8 cellular contexts compared by ENCODE assay signal in the genomic region with DNA sequence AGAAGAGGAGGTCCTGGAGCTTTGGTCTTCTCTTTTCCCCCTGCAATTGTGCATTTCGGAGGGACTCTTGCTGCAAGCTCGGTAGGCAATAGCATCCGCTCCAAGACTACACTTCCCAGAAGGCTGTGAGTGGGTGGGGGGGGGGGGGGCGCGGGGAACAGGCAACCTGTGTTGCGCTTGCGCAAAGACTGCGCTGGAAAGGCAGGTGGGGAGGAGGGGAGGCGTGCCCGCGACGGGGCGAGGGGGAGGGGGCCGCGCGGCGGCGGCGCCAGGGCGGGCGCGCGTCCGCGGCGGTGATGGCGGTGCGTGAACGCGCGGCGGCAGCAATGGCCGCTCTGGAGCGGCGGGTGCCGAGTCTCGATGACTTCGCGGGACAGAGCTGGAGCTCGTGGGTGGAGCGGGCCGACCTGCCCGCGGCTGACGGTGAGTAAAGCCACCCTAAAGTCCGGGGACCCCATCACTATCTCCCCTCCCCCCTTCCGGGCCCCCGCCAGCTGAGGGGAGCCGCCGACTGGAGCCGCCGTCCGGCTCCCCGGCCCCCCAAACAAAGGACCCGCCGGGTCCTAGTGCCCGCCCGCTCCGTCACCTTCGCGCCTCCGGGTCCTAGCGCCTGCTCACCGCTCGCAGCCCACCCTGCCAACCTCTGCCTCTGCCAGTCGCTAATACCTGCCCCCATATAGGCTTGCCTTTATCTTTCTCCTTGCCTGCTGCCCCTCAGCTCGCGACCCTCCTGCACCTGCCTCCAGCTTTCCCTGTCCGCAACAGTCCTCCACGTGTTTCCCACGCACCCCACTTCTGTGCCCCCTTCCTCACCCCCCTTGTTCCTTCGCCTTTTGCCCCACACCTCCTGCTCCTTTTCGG. TPM values are rescaled to one million over a fixed set of nuclear protein-coding genes. Genes with fewer than 3 reads are reported as not detected.
DNase-seq lines count a peak whose midpoint lies in the region; ATAC-seq and TF ChIP-seq lines count a peak whose summit lies in the region.

A gene with protein sequence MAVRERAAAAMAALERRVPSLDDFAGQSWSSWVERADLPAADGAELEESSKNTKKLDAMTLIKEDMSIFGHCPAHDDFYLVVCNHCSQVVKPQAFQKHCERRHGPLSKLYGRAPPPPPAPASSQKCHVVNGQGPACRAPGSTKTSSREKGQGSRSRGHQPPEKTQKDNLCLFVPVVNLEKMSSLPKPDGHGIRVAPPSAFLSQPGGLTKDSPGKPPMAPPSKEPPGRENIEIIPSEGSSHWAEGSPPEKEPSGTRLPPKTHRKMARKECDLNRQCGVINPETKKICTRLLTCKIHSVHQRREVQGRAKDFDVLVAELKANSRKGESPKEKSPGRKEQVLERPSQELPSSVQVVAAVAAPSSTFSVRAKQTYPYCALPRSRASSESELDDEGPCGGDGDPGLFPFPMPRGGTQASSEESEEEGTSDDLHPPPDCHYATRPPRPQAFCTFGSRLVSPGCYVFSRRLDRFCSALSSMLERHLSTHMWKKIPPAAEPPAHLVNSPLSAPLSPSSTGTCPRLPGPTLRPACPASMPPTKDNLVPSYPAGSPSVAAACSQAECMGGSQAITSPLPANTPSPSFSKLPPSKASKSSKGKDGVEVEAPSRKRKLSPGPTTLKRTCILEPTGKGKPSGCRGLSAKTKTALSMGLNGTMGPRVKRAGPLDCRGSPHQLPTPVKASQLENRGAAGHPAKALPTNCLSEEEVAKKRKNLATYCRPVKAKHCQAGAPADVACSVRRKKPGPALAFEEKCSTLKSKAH (plus strand): TSS at position 248 of the 861 bp plus-strand sequence. CDS start 49 bp downstream, at position 297.

- H3K27me3 Mint-ChIP-seq in Caco-2 (ENCODE audit: insufficient read depth, unreplicated experiment) (peaks cover 7% of the 10 kb centered on the region), mesothelial cell of epicardium (ENCODE audit: low read depth) (peaks cover 34% of the 10 kb centered on the region)

- H3K9me3 ChIP-seq in Caco-2 = no peaks in the 10 kb centered on the region
- H3K9me3 ChIP-seq in HUES48 (ENCODE audit: control insufficient read depth, insufficient read depth, low read length) = no peaks in the 10 kb centered on the region
- no peaks in the 10 kb centered on the region for H3K9me3 ChIP-seq in endocrine pancreas (ENCODE audit: control insufficient read depth, low read length)

- peak within 1 kb of the TSS; percentile 88 for H3K27ac Mint-ChIP-seq in Caco-2 (ENCODE audit: unreplicated experiment)
- H3K27ac Mint-ChIP-seq in mesothelial cell of epicardium = peak within 1 kb of the TSS; percentile 91

- no peaks in the 10 kb centered on the region for H3K9me3 Mint-ChIP-seq in Caco-2 (ENCODE audit: unreplicated experiment)
- H3K9me3 Mint-ChIP-seq in mesothelial cell of epicardium = no peaks in the 10 kb centered on the region

- H3K4me3 Mint-ChIP-seq in Caco-2 (ENCODE audit: unreplicated experiment) (peak within 1 kb of the TSS; percentile 94), mesothelial cell of epicardium (peak within 1 kb of the TSS; percentile 87)

- no peaks in the 10 kb centered on the region for H3K4me1 Mint-ChIP-seq in Caco-2 (ENCODE audit: low read depth, unreplicated experiment)
- H3K4me1 Mint-ChIP-seq in mesothelial cell of epicardium = peaks cover 21% of the 10 kb centered on the region

- peak within 1 kb of the TSS; percentile 96 for H3K27ac ChIP-seq in HUES48 (ENCODE audit: low read depth, low read length)

- DNase-seq in Caco-2 (peak; percentile 89), NOMO-1 treated with dmso at 0.1 percent for 144 hours (lab: John Stamatoyannopoulos, UW; ENCODE audit: unreplicated experiment) (peak; percentile 77), mesothelial cell of epicardium (ENCODE audit: low spot score in 2 of 2, unreplicated experiment in 2 of 2) (peak; percentile 90 to 93)
- peak; percentile 84 for DNase-seq in activated CD8-positive, alpha-beta memory T cell treated with anti-CD3 and anti-CD28 coated beads, Interleukin-2, amount 50 U/mL, for 1 hour (ENCODE audit: extremely low read depth)
- DNase-seq in stimulated activated CD8-positive, alpha-beta memory T cell treated with anti-CD3 and anti-CD28 coated beads, Interleukin-15, amount 100 ng/mL, for 4 hours (ENCODE audit: low read depth in 2 of 2) = peak; percentile 83 to 89

- intact Hi-C loops in Caco-2 (cut with micrococcal nuclease; ENCODE audit: unreplicated experiment) = loop anchor here (5.0 kb wide), 1 partner anchor 57 kb away; the partner anchor contains the start of gene PSMA5

- H3K9ac ChIP-seq in HUES48 (ENCODE audit: low read depth, low read length) (peak within 1 kb of the TSS; percentile 95), endocrine pancreas (ENCODE audit: control insufficient read depth, insufficient read depth, low read length) (peak within 1 kb of the TSS; percentile 65)

- no peaks in the 10 kb centered on the region for H3K36me3 ChIP-seq in Caco-2 (ENCODE audit: control insufficient read depth, insufficient read depth, low read length)
- peaks cover 22% of the 10 kb centered on the region; the same call in 1 of the 2 replicates for H3K36me3 ChIP-seq in HUES48 (ENCODE audit: control insufficient read depth, insufficient read depth, low read length)
- no peaks in the 10 kb centered on the region for H3K36me3 ChIP-seq in endocrine pancreas (ENCODE audit: control insufficient read depth, insufficient read depth, low read length)

- POLR2A ChIA-PET in Caco-2 (lab: Charles Lee) = interaction anchor here (0.6 kb wide), 4 partner anchors 10 to 56 kb away, joined by 3 to 12 read pairs (median 7); partner anchors contain the start of gene CYB561D1

- ATAC-seq in GM21390 (IDR thresholded peaks at IDR 0.05; ENCODE audit: unreplicated experiment) = peak; percentile 78

- no TSS peak for BruUV-seq in Caco-2 (replicated peaks; lab: Mats Ljungman, UMichigan)

- CTCF ChIA-PET in Caco-2 (lab: Charles Lee) = interaction anchor here (0.6 to 1.3 kb wide), 5 partner anchors 10 to 684 kb away, joined by 3 to 8 read pairs (median 5); partner anchors contain the start of gene CYB561D1

- TF ChIP-seq CTCF in Caco-2 (IDR thresholded peaks at IDR 0.05; ENCODE audit: insufficient read depth in 1 of 2, low read depth in 1 of 2, low read length in 1 of 2, severe bottlenecking in 1 of 2, unreplicated experiment in 1 of 2) (no peak), mesothelial cell of epicardium (IDR thresholded peaks at IDR 0.05; ENCODE audit: unreplicated experiment) (no peak)

- H3K4me3 ChIP-seq in Caco-2 (ENCODE audit: low read depth, low read length) = peak within 1 kb of the TSS; percentile 81
- H3K4me3 ChIP-seq in HUES48 (ENCODE audit: low read depth, low read length) = peak within 1 kb of the TSS; percentile 94
- H3K4me3 ChIP-seq in endocrine pancreas (ENCODE audit: control insufficient read depth, insufficient read depth, low read length) = peak within 1 kb of the TSS; percentile 44

- no peaks in the 10 kb centered on the region for H3K36me3 Mint-ChIP-seq in Caco-2 (ENCODE audit: insufficient read depth, unreplicated experiment)
- H3K36me3 Mint-ChIP-seq in mesothelial cell of epicardium = peaks cover 2% of the 10 kb centered on the region

- peaks cover 5% of the 10 kb centered on the region; the same call in 1 of the 2 replicates for H3K4me1 ChIP-seq in Caco-2
- H3K4me1 ChIP-seq in HUES48 (ENCODE audit: control insufficient read depth, insufficient read depth, low read length) = peaks cover 9% of the 10 kb centered on the region; the same call in 1 of the 2 replicates
- no peaks in the 10 kb centered on the region for H3K4me1 ChIP-seq in endocrine pancreas (ENCODE audit: control insufficient read depth, insufficient read depth, low read length)

- H3K27me3 ChIP-seq in Caco-2 (replicated peaks; ENCODE audit: control insufficient read depth, insufficient read depth, low read length) = no peaks in the 10 kb centered on the region
- H3K27me3 ChIP-seq in HUES48 (ENCODE audit: control insufficient read depth, insufficient read depth, low read length) = no peaks in the 10 kb centered on the region
- H3K27me3 ChIP-seq in endocrine pancreas (ENCODE audit: control insufficient read depth, insufficient read depth, low read length) = no peaks in the 10 kb centered on the region

RNA-seq across cellular contexts. Expression of the gene that starts here (rescaled TPM):
- 3.9 and 4.0 TPM in 2 replicates for total RNA-seq in Caco-2 (2022)
- 13.8 to 14.9 TPM (median 13.8 TPM) in 3 replicates for total RNA-seq in mesothelial cell of epicardium

Comparison
In these comparisons a context has a peak if more than half of its experiments do, and no peak if none do; other contexts are left out.
1. Peak in every context shown above with its lines: DNase-seq, ATAC-seq, H3K4me3 ChIP-seq and H3K27ac ChIP-seq.
2. H3K4me3 ChIP-seq: peak in every context shown above with its lines; median percentile 94 in HUES48; 81 in Caco-2; 44 in endocrine pancreas.